1 cellular context compared by ENCODE assay signal in genomic region chr7:92528188-92528957, GRCh38.
TF ChIP-seq lines count a peak whose summit lies in the region.

Gene PEX1 (minus strand): TSS chr7:92528520. CDS start chr7:92528435, 85 bp downstream.
Gene RBM48 (plus strand): TSS chr7:92528795. CDS start chr7:92528814, 19 bp downstream.

TF ChIP-seq in GM12878, 131 proteins besides CTCF, POLR2A, EP300 and RAD21 (continued from another document and continues in another):
- 0 out of 2 replicates have a peak, but pooled peaks have one; percentile 44 for TF ChIP-seq RCOR1 (conservative IDR thresholded peaks at IDR 0.05; ENCODE audit: low read depth, low read length)
- TF ChIP-seq ZNF217 (IDR thresholded peaks at IDR 0.05), result no peak
- TF ChIP-seq ZNF384 (IDR thresholded peaks at IDR 0.05; ENCODE audit: borderline replicate concordance, low read depth, low read length), result no peak
- TF ChIP-seq KDM1A (IDR thresholded peaks at IDR 0.05; ENCODE audit: borderline replicate concordance), result no peak
- TF ChIP-seq E2F8 (IDR thresholded peaks at IDR 0.05; ENCODE audit: low read depth, partially characterized antibody), result peak; percentile 64
- peak; percentile 84; the same call in 1 of the 2 replicates for TF ChIP-seq ZNF207 (IDR thresholded peaks at IDR 0.05; ENCODE audit: borderline replicate concordance)
- TF ChIP-seq MYB (IDR thresholded peaks at IDR 0.05; ENCODE audit: borderline replicate concordance, low read depth, low read length), result no peak
- TF ChIP-seq PBX3 (IDR thresholded peaks at IDR 0.05; ENCODE audit: insufficient replicate concordance, low read depth, low read length), result no peak
- no peak for TF ChIP-seq SUPT20H (IDR thresholded peaks at IDR 0.05; ENCODE audit: borderline replicate concordance, control insufficient read depth, low read depth, low read length)
- no peak for TF ChIP-seq ATF3 (IDR thresholded peaks at IDR 0.05; ENCODE audit: borderline replicate concordance, extremely low read depth, low read depth, low read length)
- peak; percentile 70 for TF ChIP-seq HDGF (IDR thresholded peaks at IDR 0.05)
- peak; percentile 85; the same call in 1 of the 2 replicates for TF ChIP-seq CHD2 (IDR thresholded peaks at IDR 0.05; ENCODE audit: borderline replicate concordance, low read depth, low read length)
- no peak for TF ChIP-seq ZNF592 (IDR thresholded peaks at IDR 0.05)
- TF ChIP-seq CBX5 (IDR thresholded peaks at IDR 0.05; ENCODE audit: low read depth), result no peak
- TF ChIP-seq SREBF1 (IDR thresholded peaks at IDR 0.05; ENCODE audit: low read length), result 0 out of 2 replicates have a peak, but pooled peaks have one; percentile 11
- TF ChIP-seq, protein P1, sequence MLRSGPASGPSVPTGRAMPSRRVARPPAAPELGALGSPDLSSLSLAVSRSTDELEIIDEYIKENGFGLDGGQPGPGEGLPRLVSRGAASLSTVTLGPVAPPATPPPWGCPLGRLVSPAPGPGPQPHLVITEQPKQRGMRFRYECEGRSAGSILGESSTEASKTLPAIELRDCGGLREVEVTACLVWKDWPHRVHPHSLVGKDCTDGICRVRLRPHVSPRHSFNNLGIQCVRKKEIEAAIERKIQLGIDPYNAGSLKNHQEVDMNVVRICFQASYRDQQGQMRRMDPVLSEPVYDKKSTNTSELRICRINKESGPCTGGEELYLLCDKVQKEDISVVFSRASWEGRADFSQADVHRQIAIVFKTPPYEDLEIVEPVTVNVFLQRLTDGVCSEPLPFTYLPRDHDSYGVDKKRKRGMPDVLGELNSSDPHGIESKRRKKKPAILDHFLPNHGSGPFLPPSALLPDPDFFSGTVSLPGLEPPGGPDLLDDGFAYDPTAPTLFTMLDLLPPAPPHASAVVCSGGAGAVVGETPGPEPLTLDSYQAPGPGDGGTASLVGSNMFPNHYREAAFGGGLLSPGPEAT (IDR thresholded peaks at IDR 0.05; ENCODE audit: low read depth), result peak; percentile 100
- TF ChIP-seq ESRRA (IDR thresholded peaks at IDR 0.05; ENCODE audit: low read length), result no peak
- TF ChIP-seq SMAD5 (IDR thresholded peaks at IDR 0.05; ENCODE audit: low read depth), result no peak
- TF ChIP-seq MTA2 (IDR thresholded peaks at IDR 0.05; ENCODE audit: low read depth), result no peak
- TF ChIP-seq REST (IDR thresholded peaks at IDR 0.05; ENCODE audit: low read depth, low read length), result 0 out of 2 replicates have a peak, but pooled peaks have one; percentile 32
- TF ChIP-seq SMC3 (IDR thresholded peaks at IDR 0.05; ENCODE audit: borderline replicate concordance, low read length), result no peak
- no peak for TF ChIP-seq TBL1XR1 (IDR thresholded peaks at IDR 0.05; ENCODE audit: low read depth, low read length)
- TF ChIP-seq, protein P2, sequence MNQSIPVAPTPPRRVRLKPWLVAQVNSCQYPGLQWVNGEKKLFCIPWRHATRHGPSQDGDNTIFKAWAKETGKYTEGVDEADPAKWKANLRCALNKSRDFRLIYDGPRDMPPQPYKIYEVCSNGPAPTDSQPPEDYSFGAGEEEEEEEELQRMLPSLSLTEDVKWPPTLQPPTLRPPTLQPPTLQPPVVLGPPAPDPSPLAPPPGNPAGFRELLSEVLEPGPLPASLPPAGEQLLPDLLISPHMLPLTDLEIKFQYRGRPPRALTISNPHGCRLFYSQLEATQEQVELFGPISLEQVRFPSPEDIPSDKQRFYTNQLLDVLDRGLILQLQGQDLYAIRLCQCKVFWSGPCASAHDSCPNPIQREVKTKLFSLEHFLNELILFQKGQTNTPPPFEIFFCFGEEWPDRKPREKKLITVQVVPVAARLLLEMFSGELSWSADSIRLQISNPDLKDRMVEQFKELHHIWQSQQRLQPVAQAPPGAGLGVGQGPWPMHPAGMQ (IDR thresholded peaks at IDR 0.05; ENCODE audit: borderline replicate concordance), result no peak
- TF ChIP-seq CHD4 (IDR thresholded peaks at IDR 0.05), result no peak
- no peak for TF ChIP-seq STAT3 (IDR thresholded peaks at IDR 0.05; ENCODE audit: low read depth, low read length)
- no peak for TF ChIP-seq CHD1 (IDR thresholded peaks at IDR 0.05; ENCODE audit: low read depth, low read length)
- no peak for TF ChIP-seq ETV6 (conservative IDR thresholded peaks at IDR 0.05 in 1 of 2, IDR thresholded peaks at IDR 0.05 in 1 of 2; ENCODE audit: borderline replicate concordance in 1 of 2, low read depth in 1 of 2)
- TF ChIP-seq BACH1 (IDR thresholded peaks at IDR 0.05; ENCODE audit: borderline replicate concordance), result peak; percentile 48; the same call in 1 of the 2 replicates
- no peak for TF ChIP-seq NFIC (IDR thresholded peaks at IDR 0.05; ENCODE audit: low read depth, low read length)
- peak; percentile 92 for TF ChIP-seq CREM (IDR thresholded peaks at IDR 0.05; ENCODE audit: low read depth)
- TF ChIP-seq, protein P3, sequence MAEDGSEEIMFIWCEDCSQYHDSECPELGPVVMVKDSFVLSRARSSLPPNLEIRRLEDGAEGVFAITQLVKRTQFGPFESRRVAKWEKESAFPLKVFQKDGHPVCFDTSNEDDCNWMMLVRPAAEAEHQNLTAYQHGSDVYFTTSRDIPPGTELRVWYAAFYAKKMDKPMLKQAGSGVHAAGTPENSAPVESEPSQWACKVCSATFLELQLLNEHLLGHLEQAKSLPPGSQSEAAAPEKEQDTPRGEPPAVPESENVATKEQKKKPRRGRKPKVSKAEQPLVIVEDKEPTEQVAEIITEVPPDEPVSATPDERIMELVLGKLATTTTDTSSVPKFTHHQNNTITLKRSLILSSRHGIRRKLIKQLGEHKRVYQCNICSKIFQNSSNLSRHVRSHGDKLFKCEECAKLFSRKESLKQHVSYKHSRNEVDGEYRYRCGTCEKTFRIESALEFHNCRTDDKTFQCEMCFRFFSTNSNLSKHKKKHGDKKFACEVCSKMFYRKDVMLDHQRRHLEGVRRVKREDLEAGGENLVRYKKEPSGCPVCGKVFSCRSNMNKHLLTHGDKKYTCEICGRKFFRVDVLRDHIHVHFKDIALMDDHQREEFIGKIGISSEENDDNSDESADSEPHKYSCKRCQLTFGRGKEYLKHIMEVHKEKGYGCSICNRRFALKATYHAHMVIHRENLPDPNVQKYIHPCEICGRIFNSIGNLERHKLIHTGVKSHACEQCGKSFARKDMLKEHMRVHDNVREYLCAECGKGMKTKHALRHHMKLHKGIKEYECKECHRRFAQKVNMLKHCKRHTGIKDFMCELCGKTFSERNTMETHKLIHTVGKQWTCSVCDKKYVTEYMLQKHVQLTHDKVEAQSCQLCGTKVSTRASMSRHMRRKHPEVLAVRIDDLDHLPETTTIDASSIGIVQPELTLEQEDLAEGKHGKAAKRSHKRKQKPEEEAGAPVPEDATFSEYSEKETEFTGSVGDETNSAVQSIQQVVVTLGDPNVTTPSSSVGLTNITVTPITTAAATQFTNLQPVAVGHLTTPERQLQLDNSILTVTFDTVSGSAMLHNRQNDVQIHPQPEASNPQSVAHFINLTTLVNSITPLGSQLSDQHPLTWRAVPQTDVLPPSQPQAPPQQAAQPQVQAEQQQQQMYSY (CRISPR knock-in tag; IDR thresholded peaks at IDR 0.05), result no peak
- TF ChIP-seq ZBTB11 (CRISPR knock-in tag; IDR thresholded peaks at IDR 0.05), result no peak
